Comparison of ENCODE assay signal across 8 cellular contexts in the genomic region with DNA sequence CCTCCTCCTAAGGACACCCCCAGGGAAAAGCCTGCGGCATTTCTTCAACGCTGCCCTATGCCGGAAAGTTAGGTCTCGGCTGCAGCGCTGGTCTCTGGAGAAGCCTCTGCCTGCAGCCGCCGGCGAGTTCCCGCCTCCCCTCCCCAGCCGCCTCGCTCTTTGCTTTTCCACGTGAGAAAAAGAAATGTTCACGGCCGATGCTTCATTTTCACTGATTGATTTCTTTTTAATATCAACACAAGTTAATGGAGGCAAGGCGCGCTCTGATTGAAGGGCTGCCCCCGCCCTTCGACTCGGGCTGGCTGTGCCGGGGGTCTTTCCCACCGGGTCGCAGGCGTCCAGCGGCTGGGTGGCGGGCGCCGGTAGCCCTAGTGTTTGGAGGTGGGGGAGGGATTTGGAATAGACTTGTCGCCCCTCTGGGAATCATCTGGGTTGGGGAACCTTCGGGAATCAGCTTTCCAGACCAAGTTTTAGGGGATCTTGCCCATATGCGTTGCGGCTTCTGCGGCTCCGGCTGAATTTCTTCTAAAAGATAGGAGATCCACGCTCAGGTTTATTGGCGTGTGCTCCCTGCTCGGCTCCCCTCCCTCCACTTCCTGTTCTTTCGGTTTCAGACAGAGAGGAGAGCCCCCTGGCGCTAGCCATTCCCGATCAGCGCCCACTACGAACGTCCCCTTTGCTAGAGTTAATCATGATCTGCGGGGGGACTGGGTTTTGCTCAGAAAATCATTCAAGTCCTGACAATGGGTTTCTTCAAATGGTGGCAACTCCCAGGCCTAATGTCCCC. TPM values are rescaled to one million over a fixed set of nuclear protein-coding genes. Genes with fewer than 3 reads are reported as not detected.
DNase-seq lines count a peak whose midpoint lies in the region; ATAC-seq and TF ChIP-seq lines count a peak whose summit lies in the region.

No MANE protein-coding gene starts in this region.

- H3K9me3 ChIP-seq in Panc1 (ENCODE audit: control insufficient read depth, insufficient read depth, low read depth, low read length) (no peaks in the 10 kb centered on the region), esophagus muscularis mucosa (no peaks in the 10 kb centered on the region), osteoblast (ENCODE audit: low read depth, low read length) (no peaks in the 10 kb centered on the region)

- CTCF ChIA-PET in Panc1 (lab: Charles Lee) = no interaction called here

- no peak for TF ChIP-seq EP300 in esophagus muscularis mucosa (IDR thresholded peaks at IDR 0.05)

- ATAC-seq in Panc1 = no peak

- H3K27ac ChIP-seq in Panc1 (ENCODE audit: low read length) (no peak overlapping the region), esophagus muscularis mucosa (replicated peaks in 1 of 4) (peak overlapping the region; percentile 92 to 98 (median 96)), osteoblast (ENCODE audit: low read depth, low read length) (peak overlapping the region; percentile 38)

- TF ChIP-seq POLR2A in esophagus muscularis mucosa (IDR thresholded peaks at IDR 0.05; ENCODE audit: low read depth) = no peak

- peaks cover 85% of the 10 kb centered on the region for H3K79me2 ChIP-seq in osteoblast (ENCODE audit: insufficient read depth, low read length)

- H3K4me2 ChIP-seq in osteoblast (ENCODE audit: insufficient read depth, low read length) = peak overlapping the region; percentile 96

- peak; percentile 22 for DNase-seq in CD1c-positive myeloid dendritic cell (ENCODE audit: extremely low spot score)
- DNase-seq in Panc1 (ENCODE audit: low read depth, low spot score) = no peak
- peak; percentile 90 for DNase-seq in esophagus muscularis mucosa (ENCODE audit: extremely low spot score)
- DNase-seq in osteoblast (ENCODE audit: insufficient read length, low spot score, missing footprints) = peak; percentile 79
- DNase-seq in NCI-H1930 (lab: John Stamatoyannopoulos, UW) = no peak
- DNase-seq in D341Med (ENCODE audit: low spot score) = no peak
- no peak for DNase-seq in Kasumi-1 (lab: John Stamatoyannopoulos, UW)
- no peak for DNase-seq in NCI-H1694 (lab: John Stamatoyannopoulos, UW)

- TF ChIP-seq CTCF in Panc1 (IDR thresholded peaks at IDR 0.05) (no peak), esophagus muscularis mucosa (IDR thresholded peaks at IDR 0.05) (no peak), osteoblast (IDR thresholded peaks at IDR 0.05; ENCODE audit: extremely low read depth, low read depth, low read length) (no peak)

- intact Hi-C loops in Panc1 (cut with micrococcal nuclease; ENCODE audit: unreplicated experiment) (loop anchor here (10.0 kb wide), 1 partner anchor 662 kb away; no protein-coding TSS in a partner anchor), esophagus muscularis mucosa (cut with DNase I) (loop anchor here (5.0 kb wide), 1 partner anchor 201 kb away; no protein-coding TSS in a partner anchor)

- POLR2A ChIA-PET in Panc1 (lab: Charles Lee) = no interaction called here

- peaks cover 20% of the 10 kb centered on the region for H3K27me3 ChIP-seq in Panc1 (ENCODE audit: control insufficient read depth, insufficient read depth, low read length)
- no peaks in the 10 kb centered on the region for H3K27me3 ChIP-seq in esophagus muscularis mucosa
- H3K27me3 ChIP-seq in osteoblast (ENCODE audit: insufficient read depth, low read length) = no peaks in the 10 kb centered on the region

- H3K4me1 ChIP-seq in Panc1 (ENCODE audit: control insufficient read depth, insufficient read depth, low read length) (0 out of 2 replicates have a peak, but pooled peaks cover 2% of the 10 kb centered on the region), esophagus muscularis mucosa (peaks cover 36 to 71% (median 65%) of the 10 kb centered on the region in 4 donors), osteoblast (ENCODE audit: insufficient read depth, low read length) (peaks cover 45% of the 10 kb centered on the region)

- peak overlapping the region; percentile 42 for H2AFZ ChIP-seq in osteoblast (ENCODE audit: low read length)

- 21% methylated on average over 29 of the region's 43 CpGs for WGBS in esophagus muscularis mucosa

- peaks cover 24% of the 10 kb centered on the region for H4K20me1 ChIP-seq in osteoblast (ENCODE audit: insufficient read depth, low read length)

- H3K36me3 ChIP-seq in Panc1 (ENCODE audit: control insufficient read depth, insufficient read depth, low read length) (no peaks in the 10 kb centered on the region), esophagus muscularis mucosa (peaks cover 0 to 7% (median 2%) of the 10 kb centered on the region in 4 donors), osteoblast (ENCODE audit: insufficient read depth, low read length) (no peaks in the 10 kb centered on the region)

- in situ Hi-C loops in Panc1 (cut with HindIII; ENCODE audit: low pct_unique_long_range_greater_than_20kb, low sequenced_read_pairs) = no loop called here

- BruUV-seq in Panc1 (replicated peaks; lab: Mats Ljungman, UMichigan) = no TSS peak

- H3K4me3 ChIP-seq in Panc1 (ENCODE audit: low read depth in 2 of 2, low read length in 2 of 2) (peak overlapping the region; percentile 48 to 53), esophagus muscularis mucosa (peak overlapping the region; percentile 76 to 95 (median 80)), osteoblast (ENCODE audit: insufficient read depth, low read length) (peak overlapping the region; percentile 84)

RNA-seq across cellular contexts. Expression of gene NRP2, which starts 4.1 kb away (rescaled TPM):
- total RNA-seq in Panc1 (2021; ENCODE audit: unreplicated experiment) = 6.7 TPM
- polyA plus RNA-seq in Panc1 (2012; ENCODE audit: insufficient read length) = 5.3 TPM
- 100 to 1,000 TPM; 195 to 440 (median 314) TPM for total RNA-seq in esophagus muscularis mucosa
- total RNA-seq in osteoblast = 145 and 183 TPM in 2 replicates

Comparison
In these comparisons a context has a peak if more than half of its experiments do, and no peak if none do; other contexts are left out.
1. DNase-seq: peak in CD1c-positive myeloid dendritic cell (single experiment), esophagus muscularis mucosa (single experiment) and osteoblast (single experiment); none in Panc1 (single experiment), NCI-H1930 (0 of 2), D341Med (single experiment), Kasumi-1 (0 of 2) and NCI-H1694 (single experiment).
2. RNA of gene NRP2, which starts 4.1 kb away (total RNA-seq): 195 to 440 TPM in esophagus muscularis mucosa and 145 to 183 TPM in osteoblast; 6.7 TPM in Panc1 (single experiment); every median in the first group is over 10 times any median in the second.
3. Peak in every context shown above with its lines, with median percentiles within 50 percentile points of each other: H3K4me3 ChIP-seq.